ENCODE assay signal across 8 cellular contexts in the genomic region with DNA sequence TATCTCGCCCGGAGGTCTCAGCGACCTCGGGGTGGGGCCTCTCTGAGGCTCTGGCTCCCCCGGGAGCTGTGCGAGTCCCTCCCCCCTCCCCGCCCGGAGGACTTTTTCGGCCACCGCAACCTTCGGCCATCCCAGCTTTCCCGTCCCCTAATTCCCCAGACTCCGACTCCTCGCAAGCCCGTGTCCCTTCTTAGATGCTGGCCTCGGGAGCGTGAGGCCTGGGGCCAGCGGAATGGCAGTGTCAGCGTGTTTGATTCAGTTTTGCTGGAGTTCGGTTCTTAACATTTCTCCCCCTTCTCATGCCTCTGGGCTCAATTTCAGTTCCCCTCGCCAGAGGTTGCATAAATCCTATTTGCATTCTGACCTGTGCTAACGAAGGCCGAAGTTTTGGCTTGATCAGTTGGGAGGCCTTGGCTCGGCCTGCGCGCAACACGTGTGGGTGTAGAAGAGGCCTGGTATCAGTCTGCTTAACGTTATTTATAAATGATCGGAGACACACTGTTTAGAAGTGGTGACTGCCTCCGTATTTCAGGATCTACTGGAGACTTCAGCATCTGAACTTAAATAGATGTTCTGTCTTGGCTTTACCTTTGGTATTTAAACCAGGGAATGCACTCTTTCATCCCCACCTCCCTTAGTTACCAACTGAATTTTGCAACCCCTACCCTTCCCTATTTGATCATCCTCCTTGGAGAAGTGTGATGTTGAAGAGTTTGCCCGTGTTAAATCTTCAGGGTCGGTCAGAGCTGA. TPM values are rescaled to one million over a fixed set of nuclear protein-coding genes. Genes with fewer than 3 reads are reported as not detected.
DNase-seq lines count a peak whose midpoint lies in the region; ATAC-seq and TF ChIP-seq lines count a peak whose summit lies in the region.

No MANE protein-coding gene starts in this region.

- ATAC-seq in CD8-positive, alpha-beta T cell: no peak
- ATAC-seq in naive B cell (ENCODE audit: low read depth in 2 of 2) (no peak), omental fat pad (ENCODE audit: low FRiP score) (no peak)

- no peaks in the 10 kb centered on the region for H3K27me3 Mint-ChIP-seq in CD8-positive, alpha-beta T cell (ENCODE audit: low read depth)
- H3K27me3 Mint-ChIP-seq in naive B cell: no peaks in the 10 kb centered on the region

- H3K4me1 ChIP-seq in CD8-positive, alpha-beta T cell (ENCODE audit: insufficient read depth, low read length): peaks cover 48% of the 10 kb centered on the region
- H3K4me1 ChIP-seq in transverse colon: peaks cover 24 to 61% (median 36%) of the 10 kb centered on the region in 4 donors

- 0 to 1% methylated on average over 5 to 32 of the region's 32 CpGs for WGBS in transverse colon (ENCODE audit: low coverage in 1 of 2), 2 donors

- H3K27me3 ChIP-seq in CD8-positive, alpha-beta T cell (ENCODE audit: insufficient read depth, low read length): no peaks in the 10 kb centered on the region
- H3K27me3 ChIP-seq in transverse colon: no peaks in the 10 kb centered on the region

- H3K36me3 Mint-ChIP-seq in CD8-positive, alpha-beta T cell: peaks cover 60% of the 10 kb centered on the region
- H3K36me3 Mint-ChIP-seq in naive B cell: no peaks in the 10 kb centered on the region

- peak overlapping the region; percentile 97 for H3K27ac Mint-ChIP-seq in CD8-positive, alpha-beta T cell
- peak overlapping the region; percentile 99 to 100 (median 100) for H3K27ac Mint-ChIP-seq in naive B cell

- no peak for TF ChIP-seq CTCF in CD8-positive, alpha-beta T cell (IDR thresholded peaks at IDR 0.05)
- TF ChIP-seq CTCF in fibroblast of mammary gland (conservative IDR thresholded peaks at IDR 0.05; ENCODE audit: control insufficient read depth, insufficient read depth, low read depth, low read length) (no peak), transverse colon (IDR thresholded peaks at IDR 0.05) (no peak), omental fat pad (IDR thresholded peaks at IDR 0.05) (no peak)

- H3K9me3 Mint-ChIP-seq in CD8-positive, alpha-beta T cell: no peaks in the 10 kb centered on the region
- peaks cover 0 to 3% (median 0%) of the 10 kb centered on the region in 7 donors for H3K9me3 Mint-ChIP-seq in naive B cell

- peaks cover 14% of the 10 kb centered on the region for H3K36me3 ChIP-seq in CD8-positive, alpha-beta T cell (ENCODE audit: insufficient read depth, low read length)
- H3K36me3 ChIP-seq in transverse colon: peaks cover 0 to 23% (median 8%) of the 10 kb centered on the region in 4 donors

- H3K9me3 ChIP-seq in CD8-positive, alpha-beta T cell (ENCODE audit: low read length): no peaks in the 10 kb centered on the region
- no peaks in the 10 kb centered on the region for H3K9me3 ChIP-seq in transverse colon

- POLR2A ChIA-PET in CD8-positive, alpha-beta T cell (lab: Charles Lee): interaction anchor here (1.5 to 7.2 kb wide), 3 partner anchors 23 to 35 kb away, joined by 4 to 122 read pairs (median 68); partner anchors contain the start of gene TDG

- peak; percentile 10 for TF ChIP-seq EP300 in transverse colon (IDR thresholded peaks at IDR 0.05; ENCODE audit: low read depth)

- CTCF ChIA-PET in CD8-positive, alpha-beta T cell (lab: Charles Lee): interaction anchor here (1.4 to 1.7 kb wide), 2 partner anchors 47 to 178 kb away, joined by 3 to 8 read pairs; no protein-coding TSS in a partner anchor

- intact Hi-C loops in CD8-positive, alpha-beta T cell (cut with DNase I, micrococcal nuclease): loop anchor here (1.0 to 5.0 kb wide), 11 partner anchors 26 to 1869 kb away; partner anchors contain the start of genes HCFC2 (in 2 of the 2), TDG (in 2 of the 2), NT5DC3 (in 1 of the 2) and WASHC3 (in 1 of the 2)
- intact Hi-C loops in transverse colon (cut with DNase I; ENCODE audit: low total_unique reads): no loop called here

- no peak for TF ChIP-seq POLR2A in transverse colon (IDR thresholded peaks at IDR 0.05)

- peak overlapping the region; percentile 67 for H3K4me3 ChIP-seq in CD8-positive, alpha-beta T cell (ENCODE audit: low read depth, low read length)
- H3K4me3 ChIP-seq in fibroblast of mammary gland (ENCODE audit: control insufficient read depth, low read depth, low read length) (peak overlapping the region; percentile 94), transverse colon (peak overlapping the region; percentile 63 to 90 (median 71))

- in situ Hi-C loops in KBM-7 (cut with MboI; ENCODE audit: low pct_unique_long_range_greater_than_20kb, low sequenced_read_pairs) (no loop called here), transverse colon (cut with MboI; ENCODE audit: low pct_ligation_motif_present in 1 of 4, low pct_unique_long_range_greater_than_20kb in 1 of 4, low sequenced_read_pairs in 3 of 4) (loop anchor here in 1 of 4 donors (25.0 kb wide), 1 partner anchor 181 kb away; no protein-coding TSS in a partner anchor)

- H3K4me3 Mint-ChIP-seq in CD8-positive, alpha-beta T cell: peak overlapping the region; percentile 83
- peak overlapping the region; percentile 88 to 99 (median 94) for H3K4me3 Mint-ChIP-seq in naive B cell

- peak overlapping the region; percentile 96 for H3K27ac ChIP-seq in CD8-positive, alpha-beta T cell (ENCODE audit: low read depth, low read length)
- H3K27ac ChIP-seq in transverse colon: peak overlapping the region; percentile 88 to 95 (median 90)

- peak in 3 of 7 experiments; percentile 3 to 9 (median 3) for DNase-seq in CD8-positive, alpha-beta T cell
- DNase-seq in KBM-7 (peak; percentile 23), fibroblast of mammary gland (ENCODE audit: low read depth) (peak; percentile 46), naive B cell (peak; percentile 43), transverse colon (peak; percentile 51), NCI-H187 (lab: John Stamatoyannopoulos, UW) (no peak), omental fat pad (ENCODE audit: low spot score) (no peak)
- peak; percentile 25 for DNase-seq in activated CD8-positive, alpha-beta memory T cell treated with anti-CD3 and anti-CD28 coated beads, Interleukin-2, amount 50 U/mL, for 4 hours

- H3K4me1 Mint-ChIP-seq in CD8-positive, alpha-beta T cell (ENCODE audit: low read depth): peaks cover 68% of the 10 kb centered on the region
- peaks cover 51 to 66% (median 52%) of the 10 kb centered on the region in 3 donors for H3K4me1 Mint-ChIP-seq in naive B cell

RNA-seq across cellular contexts. Expression of gene HSP90B1, which starts 0.8 kb away (rescaled TPM):
- total RNA-seq in CD8-positive, alpha-beta T cell: 100 to 1,000 TPM; 173 to 179 TPM
- 100 to 1,000 TPM; 152 to 207 (median 177) TPM for polyA plus RNA-seq in naive B cell (ENCODE audit: low read depth in 6 of 6)
- total RNA-seq in transverse colon: 100 to 1,000 TPM; 171 to 346 (median 211) TPM
- total RNA-seq in omental fat pad: 100 to 1,000 TPM; 289 to 590 (median 554) TPM

RNA-seq across cellular contexts. Expression of gene TDG, which starts 34.7 kb away (rescaled TPM):
- 10 to 100 TPM; 30.5 to 36.8 TPM for total RNA-seq in CD8-positive, alpha-beta T cell
- 10 to 100 TPM; 19.3 to 27.1 (median 21.1) TPM for polyA plus RNA-seq in naive B cell (ENCODE audit: low read depth in 6 of 6)
- total RNA-seq in transverse colon: 10 to 100 TPM; 17.9 to 43.4 (median 26.1) TPM
- total RNA-seq in omental fat pad: 10 to 100 TPM; 14.6 to 41.4 (median 24.6) TPM

Comparison
In these comparisons a context has a peak if more than half of its experiments do, and no peak if none do; other contexts are left out.
1. DNase-seq: peak in KBM-7 (single experiment), activated CD8-positive, alpha-beta memory T cell treated with anti-CD3 and anti-CD28 coated beads, Interleukin-2, amount 50 U/mL, for 4 hours (single experiment), fibroblast of mammary gland (single experiment), naive B cell (single experiment) and transverse colon (single experiment); none in NCI-H187 (0 of 2) and omental fat pad (single experiment).
2. Peak in every context shown above with its lines, with median percentiles within 50 percentile points of each other: H3K4me3 ChIP-seq.